8 cellular contexts compared by ENCODE assay signal in the genomic region with DNA sequence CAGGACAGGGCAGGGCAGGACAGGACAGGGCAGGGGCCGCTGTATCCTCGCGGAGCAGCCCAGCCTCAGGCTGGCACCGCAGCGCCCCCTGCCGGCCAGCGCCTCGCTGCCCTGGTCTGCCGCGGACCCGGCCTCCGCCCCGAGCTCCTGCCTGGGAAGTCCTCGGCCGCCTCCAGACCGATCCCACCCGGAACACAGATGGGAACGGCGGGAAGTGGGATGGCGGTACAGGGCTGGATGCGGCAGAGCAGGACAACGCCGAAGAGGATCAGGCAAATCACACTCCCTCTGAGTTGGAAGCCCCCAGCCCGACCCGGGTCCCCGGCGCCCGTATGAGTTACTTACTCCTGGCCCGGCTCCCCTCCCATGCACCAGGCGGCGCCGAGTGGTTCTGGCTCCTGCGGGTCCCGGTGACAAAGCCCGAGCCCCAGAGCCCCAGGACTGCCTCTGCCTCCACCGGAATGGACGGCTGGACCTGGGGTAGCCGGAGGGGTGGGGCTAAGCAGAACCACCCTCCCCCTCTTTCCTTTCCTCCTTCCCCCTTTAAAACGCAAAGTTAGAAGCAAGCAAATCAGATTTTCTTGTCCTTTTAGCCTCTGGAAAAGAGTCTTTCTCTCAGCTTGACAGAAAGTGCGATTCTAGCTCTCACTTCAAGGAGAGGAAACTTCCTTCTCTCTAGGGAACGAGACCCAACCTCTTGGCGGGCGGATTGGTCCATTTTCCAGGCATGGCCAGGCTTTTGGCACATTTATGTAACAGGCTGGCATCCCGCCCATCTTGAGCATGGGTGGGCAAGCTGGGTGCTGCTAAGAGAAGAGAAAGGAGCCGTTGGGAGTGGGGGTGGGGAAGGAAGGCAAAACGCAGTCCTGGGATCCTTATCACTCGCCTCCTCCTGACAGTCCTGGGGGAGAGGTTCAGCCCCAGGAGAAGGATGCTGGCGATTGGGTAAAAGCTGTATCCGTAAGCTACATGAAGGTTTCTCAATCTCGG. TPM values are rescaled to one million over a fixed set of nuclear protein-coding genes. Genes with fewer than 3 reads are reported as not detected.
DNase-seq lines count a peak whose midpoint lies in the region; ATAC-seq and TF ChIP-seq lines count a peak whose summit lies in the region.

A gene with protein sequence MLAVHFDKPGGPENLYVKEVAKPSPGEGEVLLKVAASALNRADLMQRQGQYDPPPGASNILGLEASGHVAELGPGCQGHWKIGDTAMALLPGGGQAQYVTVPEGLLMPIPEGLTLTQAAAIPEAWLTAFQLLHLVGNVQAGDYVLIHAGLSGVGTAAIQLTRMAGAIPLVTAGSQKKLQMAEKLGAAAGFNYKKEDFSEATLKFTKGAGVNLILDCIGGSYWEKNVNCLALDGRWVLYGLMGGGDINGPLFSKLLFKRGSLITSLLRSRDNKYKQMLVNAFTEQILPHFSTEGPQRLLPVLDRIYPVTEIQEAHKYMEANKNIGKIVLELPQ (minus strand): TSS at position 449 of the 990 bp plus-strand sequence. CDS start 508 bp downstream, outside the sequence.

- H3K36me3 ChIP-seq in kidney epithelial cell (ENCODE audit: control insufficient read depth, insufficient read depth, low read length): peaks cover 2% of the 10 kb centered on the region

- H3K27me3 ChIP-seq in kidney epithelial cell (ENCODE audit: control insufficient read depth, insufficient read depth, low read length): no peaks in the 10 kb centered on the region

- ATAC-seq in GM18868 (IDR thresholded peaks at IDR 0.05; ENCODE audit: unreplicated experiment) (peak; percentile 72), HG03103 (IDR thresholded peaks at IDR 0.05; ENCODE audit: low read depth, unreplicated experiment) (peak; percentile 70)

- TF ChIP-seq CTCF in AG09309 (IDR thresholded peaks at IDR 0.05; ENCODE audit: control insufficient read depth, insufficient read depth, low read depth, low read length, missing control alignments) (peak; percentile 52), kidney epithelial cell (IDR thresholded peaks at IDR 0.05; ENCODE audit: insufficient read depth, low read length, poor library complexity, severe bottlenecking) (no peak)

- peak; percentile 42 for DNase-seq in AG09309 (ENCODE audit: low read depth)
- peak; percentile 73 for DNase-seq in NCI-H2171 treated with DMSO at 0.1 percent for 48 hours (lab: John Stamatoyannopoulos, UW)
- DNase-seq in activated CD4-positive, CD25-positive, alpha-beta regulatory T cell (lab: John Stamatoyannopoulos, UW): peak; percentile 63 to 76 (median 71)
- DNase-seq in cerebellar cortex (ENCODE audit: low spot score): peak; percentile 77
- peak; percentile 51 for DNase-seq in kidney epithelial cell (ENCODE audit: low read depth)
- DNase-seq in stimulated activated CD4-positive, alpha-beta T cell treated with anti-CD3 and anti-CD28 coated beads, Interleukin-15, amount 100 ng/mL, for 1 hour (ENCODE audit: low read depth in 1 of 2, low spot score in 1 of 2): peak; percentile 67 to 78

- peak within 1 kb of the TSS; percentile 94 for H3K4me3 ChIP-seq in AG09309 (ENCODE audit: control insufficient read depth, low read depth, low read length)
- peak within 1 kb of the TSS; percentile 66 for H3K4me3 ChIP-seq in kidney epithelial cell (ENCODE audit: low read depth, low read length)

RNA-seq across cellular contexts. Expression of the gene that starts here (rescaled TPM):
- 69.6 and 87.6 TPM in 2 replicates for total RNA-seq in kidney epithelial cell

Comparison
In these comparisons a context has a peak if more than half of its experiments do, and no peak if none do; other contexts are left out.
1. Peak in every context shown above with its lines: DNase-seq, ATAC-seq and H3K4me3 ChIP-seq.